Comparison of ENCODE assay signal across 19 cellular contexts in the genomic region with DNA sequence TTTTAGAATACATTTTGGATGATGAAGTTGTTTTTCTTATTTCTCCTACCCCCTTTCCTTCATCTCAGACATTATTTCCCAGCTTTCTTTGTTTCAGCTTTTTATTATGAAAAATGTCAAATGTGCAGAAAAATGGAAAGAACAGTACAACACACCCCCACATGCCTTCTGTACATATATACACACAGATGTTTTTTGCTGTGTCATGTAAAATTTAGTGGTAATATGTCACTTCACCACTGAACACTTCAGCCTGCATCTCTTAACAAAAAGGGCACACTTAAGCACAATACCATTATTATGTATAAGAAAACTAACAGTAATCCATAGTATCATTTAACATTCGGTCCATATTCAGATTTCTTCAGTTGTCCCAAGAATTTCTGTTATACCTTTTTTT. TPM values are rescaled to one million over a fixed set of nuclear protein-coding genes. Genes with fewer than 3 reads are reported as not detected.
DNase-seq lines count a peak whose midpoint lies in the region; ATAC-seq and TF ChIP-seq lines count a peak whose summit lies in the region.
"Had no signal": no experiment of that assay in that cellular context is flagged by ENCODE, and none has a peak within 500 bp of the region (broad histone marks: within the 10 kb centered on the region; RNA-seq: fewer than 3 reads in every experiment).

No MANE protein-coding gene starts in this region.

- peak overlapping the region; percentile 87 for H3K27ac ChIP-seq in ACC112 (ENCODE audit: low read depth, low read length)
- peak overlapping the region; percentile 55 for H3K27ac ChIP-seq in parathyroid adenoma
- H3K27ac ChIP-seq: HL-60, KMS-11 had no signal

- H3K27me3 ChIP-seq in ACC112 (ENCODE audit: insufficient read depth, low read length), result no peaks in the 10 kb centered on the region
- H3K27me3 ChIP-seq in parathyroid adenoma (ENCODE audit: control insufficient read depth, insufficient read depth, low read length), result no peaks in the 10 kb centered on the region
- H3K27me3 ChIP-seq in MG63, result no peaks in the 10 kb centered on the region

- H2AFZ ChIP-seq in ACC112 (ENCODE audit: low read length, unreplicated experiment), result no peak overlapping the region
- H2AFZ ChIP-seq in parathyroid adenoma, result no peak overlapping the region
- H2AFZ ChIP-seq: GM23338 had no signal

- H3K4me3 ChIP-seq in ACC112 (ENCODE audit: low read depth, low read length) (no peak overlapping the region), parathyroid adenoma (ENCODE audit: low read depth, low read length) (no peak overlapping the region), MG63 (no peak overlapping the region)
- H3K4me3 ChIP-seq: GM23338 had no signal

- no peaks in the 10 kb centered on the region for H3K79me2 ChIP-seq in ACC112 (ENCODE audit: control insufficient read depth, insufficient read depth, low read length, unreplicated experiment)
- no peaks in the 10 kb centered on the region for H3K79me2 ChIP-seq in parathyroid adenoma

- H3K4me2 ChIP-seq in parathyroid adenoma (ENCODE audit: low read length), result no peak overlapping the region
- H3K4me2 ChIP-seq: GM23338, KMS-11 had no signal

- no peak overlapping the region for H3K9ac ChIP-seq in parathyroid adenoma
- H3K9ac ChIP-seq: KMS-11 had no signal

- TF ChIP-seq POLR2A in erythroblast (IDR thresholded peaks at IDR 0.05; ENCODE audit: low read length), result no peak

- H3K36me3 ChIP-seq in ACC112 (ENCODE audit: insufficient read depth, low read length) (peaks cover 4% of the 10 kb centered on the region; the same call in 1 of the 2 replicates), parathyroid adenoma (ENCODE audit: control insufficient read depth, insufficient read depth, low read length) (no peaks in the 10 kb centered on the region), MG63 (peaks cover 27% of the 10 kb centered on the region)

- peaks cover 18% of the 10 kb centered on the region for H3K4me1 ChIP-seq in ACC112 (ENCODE audit: control insufficient read depth, insufficient read depth, low read length, unreplicated experiment)
- peaks cover 5% of the 10 kb centered on the region for H3K4me1 ChIP-seq in parathyroid adenoma

- no peak for TF ChIP-seq CTCF in parathyroid adenoma (IDR thresholded peaks at IDR 0.05)

- ATAC-seq in GM19397 (IDR thresholded peaks at IDR 0.05; ENCODE audit: unreplicated experiment), result no peak
- ATAC-seq: GM23338, Panc1 had no signal

- H3K9me3 ChIP-seq in parathyroid adenoma (ENCODE audit: control insufficient read depth, low read length) (no peaks in the 10 kb centered on the region), MG63 (no peaks in the 10 kb centered on the region)

- peak; percentile 3 for DNase-seq in RPMI8226
- DNase-seq in erythroblast (lab: John Stamatoyannopoulos, UW), result peak; percentile 4 to 14
- DNase-seq in NCI-H69 (lab: John Stamatoyannopoulos, UW), result no peak
- no peak for DNase-seq in HPDE6-E6E7 (ENCODE audit: extremely low spot score)
- DNase-seq in MG63, result no peak
- DNase-seq: CD4-positive, CD25-positive, alpha-beta regulatory T cell; DND-41; GDM1; NCI-H1092 treated with DMSO at 0.1 percent for 48 hours; NCI-H1694 treated with DMSO at 0.1 percent for 48 hours; NCI-H345; SHP77 treated with DMSO at 0.1 percent for 48 hours had no signal

RNA-seq across cellular contexts. Expression of gene OCRL, which starts 37.8 kb away (rescaled TPM):
- 26.6 and 27.6 TPM in 2 replicates for total RNA-seq in MG63 (2014; rRNA removed; shearing (Covaris generic); ENCODE audit: low replicate concordance)

RNA-seq across cellular contexts. Expression of gene SMARCA1, which starts 54.6 kb away (rescaled TPM):
- 10.7 and 11.6 TPM in 2 replicates for total RNA-seq in MG63 (2014; rRNA removed; shearing (Covaris generic); ENCODE audit: low replicate concordance)

Comparison
In these comparisons a context has a peak if more than half of its experiments do, and no peak if none do; other contexts are left out.
1. DNase-seq: peak in RPMI8226 (single experiment) and erythroblast (2 of 2); none in NCI-H69 (single experiment), HPDE6-E6E7 (single experiment) and MG63 (single experiment).